ENCODE assay signal across 1 cellular context in genomic region chr2:152743004-152743403, GRCh38.
TF ChIP-seq lines count a peak whose summit lies in the region.

No MANE protein-coding gene starts in this region.

TF ChIP-seq in Ishikawa, 13 proteins besides CTCF, POLR2A, EP300 and RAD21 (continued from another document):
- TF ChIP-seq, protein P1, sequence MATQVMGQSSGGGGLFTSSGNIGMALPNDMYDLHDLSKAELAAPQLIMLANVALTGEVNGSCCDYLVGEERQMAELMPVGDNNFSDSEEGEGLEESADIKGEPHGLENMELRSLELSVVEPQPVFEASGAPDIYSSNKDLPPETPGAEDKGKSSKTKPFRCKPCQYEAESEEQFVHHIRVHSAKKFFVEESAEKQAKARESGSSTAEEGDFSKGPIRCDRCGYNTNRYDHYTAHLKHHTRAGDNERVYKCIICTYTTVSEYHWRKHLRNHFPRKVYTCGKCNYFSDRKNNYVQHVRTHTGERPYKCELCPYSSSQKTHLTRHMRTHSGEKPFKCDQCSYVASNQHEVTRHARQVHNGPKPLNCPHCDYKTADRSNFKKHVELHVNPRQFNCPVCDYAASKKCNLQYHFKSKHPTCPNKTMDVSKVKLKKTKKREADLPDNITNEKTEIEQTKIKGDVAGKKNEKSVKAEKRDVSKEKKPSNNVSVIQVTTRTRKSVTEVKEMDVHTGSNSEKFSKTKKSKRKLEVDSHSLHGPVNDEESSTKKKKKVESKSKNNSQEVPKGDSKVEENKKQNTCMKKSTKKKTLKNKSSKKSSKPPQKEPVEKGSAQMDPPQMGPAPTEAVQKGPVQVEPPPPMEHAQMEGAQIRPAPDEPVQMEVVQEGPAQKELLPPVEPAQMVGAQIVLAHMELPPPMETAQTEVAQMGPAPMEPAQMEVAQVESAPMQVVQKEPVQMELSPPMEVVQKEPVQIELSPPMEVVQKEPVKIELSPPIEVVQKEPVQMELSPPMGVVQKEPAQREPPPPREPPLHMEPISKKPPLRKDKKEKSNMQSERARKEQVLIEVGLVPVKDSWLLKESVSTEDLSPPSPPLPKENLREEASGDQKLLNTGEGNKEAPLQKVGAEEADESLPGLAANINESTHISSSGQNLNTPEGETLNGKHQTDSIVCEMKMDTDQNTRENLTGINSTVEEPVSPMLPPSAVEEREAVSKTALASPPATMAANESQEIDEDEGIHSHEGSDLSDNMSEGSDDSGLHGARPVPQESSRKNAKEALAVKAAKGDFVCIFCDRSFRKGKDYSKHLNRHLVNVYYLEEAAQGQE (IDR thresholded peaks at IDR 0.05; ENCODE audit: low read depth) = no peak
